Comparison of ENCODE assay signal across 13 cellular contexts in genomic region chr3:72892870-72893269, GRCh38. TPM values are rescaled to one million over a fixed set of nuclear protein-coding genes. Genes with fewer than 3 reads are reported as not detected.
DNase-seq lines count a peak whose midpoint lies in the region; ATAC-seq, FAIRE-seq and TF ChIP-seq lines count a peak whose summit lies in the region.
"Had no signal": no experiment of that assay in that cellular context is flagged by ENCODE, and none has a peak within 500 bp of the region (broad histone marks: within the 10 kb centered on the region; RNA-seq: fewer than 3 reads in every experiment).

No MANE protein-coding gene starts in this region.

- POLR2A ChIA-PET in A549 (lab: Yijun Ruan, JAX): no interaction called here

- no peak for TF ChIP-seq RAD21 in A549 (conservative IDR thresholded peaks at IDR 0.05 in 1 of 2, IDR thresholded peaks at IDR 0.05 in 1 of 2)

- no peak for TF ChIP-seq EP300 in A549 (IDR thresholded peaks at IDR 0.05)
- TF ChIP-seq EP300 in gastroesophageal sphincter (IDR thresholded peaks at IDR 0.05): no peak

- H3K4me1 ChIP-seq in A549 (peaks cover 22% of the 10 kb centered on the region), RWPE2 (ENCODE audit: insufficient read depth, poor library complexity, severe bottlenecking) (peaks cover 41% of the 10 kb centered on the region), gastroesophageal sphincter (peaks cover 0 to 43% (median 6%) of the 10 kb centered on the region in 3 donors), lower lobe of right lung (peaks cover 12% of the 10 kb centered on the region)

- H3K36me3 ChIP-seq in RWPE2 (ENCODE audit: low read depth): no peaks in the 10 kb centered on the region
- H3K36me3 ChIP-seq in gastroesophageal sphincter: no peaks in the 10 kb centered on the region
- no peaks in the 10 kb centered on the region for H3K36me3 ChIP-seq in lower lobe of right lung

- ATAC-seq in A549: peak in 1 of 2 experiments; percentile 33; a peak in 1 of 6 replicates
- no peak for ATAC-seq in RWPE2 (ENCODE audit: low read depth)
- ATAC-seq in gastroesophageal sphincter: no peak
- no peak for ATAC-seq in GM18909 (IDR thresholded peaks at IDR 0.05; ENCODE audit: poor library complexity, unreplicated experiment)
- no peak for ATAC-seq in lower lobe of right lung
- ATAC-seq in HG02610 (IDR thresholded peaks at IDR 0.05; ENCODE audit: unreplicated experiment): no peak

- H3K27me3 ChIP-seq in RWPE2 (ENCODE audit: insufficient read depth, poor library complexity, severe bottlenecking) (no peaks in the 10 kb centered on the region), gastroesophageal sphincter (no peaks in the 10 kb centered on the region), lower lobe of right lung (ENCODE audit: low read depth) (peaks cover 10% of the 10 kb centered on the region)

- H3K4me3 ChIP-seq in A549: no peak overlapping the region
- no peak overlapping the region for H3K4me3 ChIP-seq in RWPE2 (ENCODE audit: severe bottlenecking)
- H3K4me3 ChIP-seq in gastroesophageal sphincter: no peak overlapping the region
- H3K4me3 ChIP-seq in lower lobe of right lung: no peak overlapping the region
- H3K4me3 ChIP-seq: lung had no signal

- WGBS in A549 (ENCODE audit: missing lambda C conversion rate): 58% methylated on average over 4 of the region's 4 CpGs
- 75 to 88% methylated on average over 1 to 4 of the region's 4 CpGs for WGBS in gastroesophageal sphincter (ENCODE audit: low coverage in 1 of 2), 2 donors

- TF ChIP-seq CTCF in A549 (IDR thresholded peaks at IDR 0.05) (peak; percentile 24; the same call in 2 of the 3 replicates), GM13976 (IDR thresholded peaks at IDR 0.05; ENCODE audit: borderline replicate concordance, control extremely low read depth, extremely low read depth, insufficient read depth, missing control alignments) (peak; percentile 6), RWPE2 (IDR thresholded peaks at IDR 0.05; ENCODE audit: poor library complexity, severe bottlenecking) (peak; percentile 15), gastroesophageal sphincter (IDR thresholded peaks at IDR 0.05) (no peak), lower lobe of right lung (IDR thresholded peaks at IDR 0.05) (no peak)

- peak overlapping the region in 1 of 2 experiments; percentile 53; a peak in 2 of 6 replicates for H3K27ac ChIP-seq in A549
- H3K27ac ChIP-seq in RWPE2 (ENCODE audit: poor library complexity, severe bottlenecking): peak overlapping the region; percentile 64
- H3K27ac ChIP-seq in gastroesophageal sphincter: peak overlapping the region in 3 of 4 donors; percentile 44 to 82 (median 45)
- no peak overlapping the region for H3K27ac ChIP-seq in lower lobe of right lung

- in situ Hi-C loops in GM13976 (cut with MboI; ENCODE audit: low sequenced_read_pairs, unreplicated experiment): no loop called here

- FAIRE-seq in A549 (lab: Jason Lieb, UNC): no peak
- FAIRE-seq: colon, urothelium cell line had no signal

- CTCF ChIA-PET in A549 (lab: Yijun Ruan, JAX): interaction anchor here (0.8 to 1.9 kb wide), 4 partner anchors 12 to 294 kb away, joined by 3 to 6 read pairs (median 3); no protein-coding TSS in a partner anchor

- H3K9me3 ChIP-seq in A549 (no peaks in the 10 kb centered on the region), RWPE2 (ENCODE audit: severe bottlenecking) (no peaks in the 10 kb centered on the region), gastroesophageal sphincter (no peaks in the 10 kb centered on the region), lower lobe of right lung (no peaks in the 10 kb centered on the region)

- H3K4me2 ChIP-seq in A549: no peak overlapping the region; the same call in 2 of the 3 replicates

- DNase-seq in A549 (ENCODE audit: low read depth in 1 of 2, low spot score in 1 of 2) (peak in 1 of 2 experiments; percentile 36), GM13976 (ENCODE audit: low spot score) (no peak), RWPE2 (ENCODE audit: low spot score) (no peak), lower lobe of right lung (no peak), DMS79 (lab: John Stamatoyannopoulos, UW) (no peak)
- DNase-seq: NCI-H524 treated with DMSO at 0.1 percent for 48 hours had no signal

- intact Hi-C loops in lower lobe of right lung (cut with DNase I): no loop called here

- TF ChIP-seq POLR2A in A549 (IDR thresholded peaks at IDR 0.05; ENCODE audit: low read length) (no peak), gastroesophageal sphincter (IDR thresholded peaks at IDR 0.05) (no peak)

TF ChIP-seq in A549, 52 proteins besides CTCF, POLR2A, EP300 and RAD21:
- TF ChIP-seq RNF2 (IDR thresholded peaks at IDR 0.05; ENCODE audit: borderline replicate concordance, low read depth) (no peak), NFE2L2 (conservative IDR thresholded peaks at IDR 0.05; ENCODE audit: low read length) (no peak), JUN (IDR thresholded peaks at IDR 0.05) (no peak), NPAS2 (CRISPR knock-in tag; IDR thresholded peaks at IDR 0.05; ENCODE audit: borderline replicate concordance) (no peak), RCOR1 (IDR thresholded peaks at IDR 0.05; ENCODE audit: low read depth, low read length) (no peak), BHLHE40 (IDR thresholded peaks at IDR 0.05; ENCODE audit: low read depth, low read length) (no peak), E2F6 (IDR thresholded peaks at IDR 0.05; ENCODE audit: borderline replicate concordance, low read depth) (no peak), HOXB13 (CRISPR knock-in tag; IDR thresholded peaks at IDR 0.05; ENCODE audit: low read depth) (no peak), MAZ (IDR thresholded peaks at IDR 0.05; ENCODE audit: borderline replicate concordance, low read depth, low read length) (no peak), ZC3H11A (IDR thresholded peaks at IDR 0.05) (no peak), RARB (CRISPR knock-in tag; IDR thresholded peaks at IDR 0.05) (no peak)

RNA-seq across cellular contexts. Expression of gene GXYLT2, which starts 5.0 kb away (rescaled TPM):
- polyA plus RNA-seq in A549 (2011; rRNA removed): 3.2 and 3.3 TPM in 2 replicates
- polyA plus RNA-seq in A549 (2012; cell fraction: cytosol; rRNA removed): 0.96 and 1.5 TPM in 2 replicates
- 0.37 and 0.58 TPM in 2 replicates for polyA plus RNA-seq in A549 (2012; cell fraction: nucleus; rRNA removed)
- 1.9 to 2.3 TPM (median 2.0 TPM) in 3 replicates for polyA plus RNA-seq in A549 (2017; fragmentation: RNase III; extraction: RNeasy Plus Mini Kit Qiagen cat#74134 plus additional on column Dnase treatment)
- polyA minus RNA-seq in A549 (2011; rRNA and poly(A)+ RNA removed): 4.2 and 6.2 TPM in 2 replicates
- 1 to 10 TPM; 6.1 to 7.9 (median 7.0) TPM for total RNA-seq in gastroesophageal sphincter
- 6.7 TPM for total RNA-seq in lower lobe of right lung
- total RNA-seq: activated CD8-positive, alpha-beta memory T cell treated with anti-CD3 and anti-CD28 coated beads for 36 hours had no signal

RNA-seq across cellular contexts. Expression of gene SHQ1, which starts 44.6 kb away (rescaled TPM):
- 19.5 and 22.2 TPM in 2 replicates for polyA plus RNA-seq in A549 (2011; rRNA removed)
- 7.1 and 8.2 TPM in 2 replicates for polyA plus RNA-seq in A549 (2012; cell fraction: cytosol; rRNA removed)
- 4.2 and 7.1 TPM in 2 replicates for polyA plus RNA-seq in A549 (2012; cell fraction: nucleus; rRNA removed)
- 16.4 to 18.0 TPM (median 17.1 TPM) in 3 replicates for polyA plus RNA-seq in A549 (2017; fragmentation: RNase III; extraction: RNeasy Plus Mini Kit Qiagen cat#74134 plus additional on column Dnase treatment)
- polyA minus RNA-seq in A549 (2011; rRNA and poly(A)+ RNA removed): 8.4 and 9.3 TPM in 2 replicates
- total RNA-seq in gastroesophageal sphincter: 10 to 100 TPM in 2 of 4 donors, 1 to 10 TPM in 2; 7.0 to 17.1 (median 11.2) TPM
- total RNA-seq in lower lobe of right lung: 16.8 TPM

Comparison
In these comparisons a context has a peak if more than half of its experiments do, and no peak if none do; other contexts are left out.
1. CTCF ChIP-seq: peak in A549 (single experiment), GM13976 (single experiment) and RWPE2 (single experiment); none in gastroesophageal sphincter (0 of 4) and lower lobe of right lung (single experiment).